ENCODE assay signal across 8 cellular contexts in genomic region chr3:53072653-53073552, GRCh38.
A peak's percentile ranks its signal among the peaks of the same experiment; 100 is the strongest.
DNase-seq lines count a peak whose midpoint lies in the region; ATAC-seq lines count a peak whose summit lies in the region.

No MANE protein-coding gene starts in this region.

- H4K20me1 ChIP-seq in BLaER1: no peaks in the 10 kb centered on the region

- H3K36me3 ChIP-seq in BLaER1: no peaks in the 10 kb centered on the region

- H3K27me3 ChIP-seq in BLaER1: no peaks in the 10 kb centered on the region

- peaks cover 56% of the 10 kb centered on the region for H3K4me1 ChIP-seq in BLaER1

- no peaks in the 10 kb centered on the region for H3K9me3 ChIP-seq in BLaER1

- peak overlapping the region; percentile 100 for H3K4me2 ChIP-seq in BLaER1

- ATAC-seq in GM19043 (IDR thresholded peaks at IDR 0.05; ENCODE audit: low read depth, unreplicated experiment): peak; percentile 87
- peak; percentile 91 for ATAC-seq in HG03354 (IDR thresholded peaks at IDR 0.05; ENCODE audit: poor library complexity, severe bottlenecking, unreplicated experiment)

- peak overlapping the region; percentile 71 for H3K4me3 ChIP-seq in BLaER1

- H3K27ac ChIP-seq in BLaER1: peak overlapping the region; percentile 85

- peak overlapping the region; percentile 79 for H3K9ac ChIP-seq in BLaER1

- peak; percentile 22 for DNase-seq in NCI-H774 (lab: John Stamatoyannopoulos, UW)
- DNase-seq in activated CD4-positive, alpha-beta T cell treated with anti-CD3 and anti-CD28 coated beads, Interleukin-2, amount 50 U/mL, for 48 hours: peak; percentile 91 to 92
- DNase-seq in effector CD4-positive, alpha-beta T cell: peak; percentile 86
- peak; percentile 85 for DNase-seq in medulla oblongata (ENCODE audit: extremely low spot score)
- peak; percentile 72 to 88 (median 80) for DNase-seq in stimulated activated CD4-positive, alpha-beta T cell treated with anti-CD3 and anti-CD28 coated beads, TNF-alpha, amount 100 ng/mL, for 48 hours (ENCODE audit: low read depth in 3 of 3)

Comparison
In these comparisons a context has a peak if more than half of its experiments do, and no peak if none do; other contexts are left out.
1. Peak in every context shown above with its lines: DNase-seq, ATAC-seq, H3K4me3 ChIP-seq and H3K27ac ChIP-seq.
2. DNase-seq: peak in every context shown above with its lines; median percentile 92 in activated CD4-positive, alpha-beta T cell treated with anti-CD3 and anti-CD28 coated beads, Interleukin-2, amount 50 U/mL, for 48 hours; 86 in effector CD4-positive, alpha-beta T cell; 85 in medulla oblongata; 80 in stimulated activated CD4-positive, alpha-beta T cell treated with anti-CD3 and anti-CD28 coated beads, TNF-alpha, amount 100 ng/mL, for 48 hours; 22 in NCI-H774.